28 cellular contexts compared by ENCODE assay signal in genomic region chr3:154218728-154219127, GRCh38.
"Had no signal": no experiment of that assay in that cellular context is flagged by ENCODE, and none has a peak within 500 bp of the region (broad histone marks: within the 10 kb centered on the region; RNA-seq: fewer than 3 reads in every experiment).

No MANE protein-coding gene starts in this region.

- DNase-seq: Karpas-422, MM.1S, MV-4-11, NCI-H1092, NCI-H1105, NCI-H1417 treated with DMSO at 0.1 percent for 48 hours, NCI-H1436 treated with DMSO at 0.1 percent for 48 hours, NCI-H1694 treated with DMSO at 0.1 percent for 48 hours, NCI-H187 treated with DMSO at 0.1 percent for 48 hours, NCI-H2029, NCI-H2081, NCI-H226, NCI-H446 treated with DMSO at 0.1 percent for 48 hours, NCI-H510A, NCI-H524, NCI-H526, NCI-H69, NCI-H748 treated with DMSO at 0.1 percent for 48 hours, NCI-H82, PC-9, SHP77, SIG-M5, SJCRH30 had no signal

- H3K27me3 ChIP-seq: SJCRH30 had no signal

- H2AFZ ChIP-seq: PC-9 had no signal

- ATAC-seq: Panc1, Right ventricle myocardium inferior, SK-N-SH treated with all-trans-retinoic acid at 6 μM for 48 hours had no signal

- H3K4me3 ChIP-seq: PC-9, SJCRH30, SK-N-MC had no signal

- H3K4me1 ChIP-seq: SJCRH30 had no signal

- H3K36me3 ChIP-seq: SJCRH30 had no signal

- H3K4me2 ChIP-seq: PC-9 had no signal

- H3K27ac ChIP-seq: PC-9, RWPE1, SJCRH30, SK-N-MC had no signal

- H3K9me3 ChIP-seq: SJCRH30 had no signal
